In genomic region chr13:113102727-113103126, GRCh38 we compare ENCODE assay signal across 2 cellular contexts.
A peak's percentile ranks its signal among the peaks of the same experiment; 100 is the strongest.
TF ChIP-seq lines count a peak whose summit lies in the region.

No MANE protein-coding gene starts in this region.

TF ChIP-seq in HepG2, 621 proteins besides CTCF, POLR2A, EP300 and RAD21:
- peak; percentile 94 for TF ChIP-seq MNT (IDR thresholded peaks at IDR 0.05)
- no peak for TF ChIP-seq ZNF784 (CRISPR knock-in tag; IDR thresholded peaks at IDR 0.05; ENCODE audit: borderline replicate concordance)

TF ChIP-seq in H1, 55 proteins besides CTCF, POLR2A, EP300 and RAD21:
- TF ChIP-seq MAFK (IDR thresholded peaks at IDR 0.05; ENCODE audit: low read depth, low read length) (no peak), EZH2 (IDR thresholded peaks at IDR 0.05; ENCODE audit: low read depth, low read length, severe bottlenecking) (no peak), SRF (IDR thresholded peaks at IDR 0.05; ENCODE audit: low read depth, low read length) (no peak), SP1 (IDR thresholded peaks at IDR 0.05; ENCODE audit: low read depth, low read length) (no peak), TEAD4 (IDR thresholded peaks at IDR 0.05; ENCODE audit: low read depth, low read length) (no peak), GABPA (IDR thresholded peaks at IDR 0.05; ENCODE audit: borderline replicate concordance, insufficient read depth, low read length) (no peak), CBX8 (IDR thresholded peaks at IDR 0.05; ENCODE audit: borderline replicate concordance, low read depth, low read length) (no peak), ATF2 (IDR thresholded peaks at IDR 0.05; ENCODE audit: low read length) (no peak), SUZ12 (IDR thresholded peaks at IDR 0.05; ENCODE audit: low read length) (no peak), SP4 (IDR thresholded peaks at IDR 0.05; ENCODE audit: low read length) (no peak), CHD1 (IDR thresholded peaks at IDR 0.05; ENCODE audit: low read depth, low read length) (no peak), NRF1 (IDR thresholded peaks at IDR 0.05; ENCODE audit: low read depth, low read length) (no peak), ZNF274 (IDR thresholded peaks at IDR 0.05; ENCODE audit: borderline replicate concordance, extremely low read depth, low read length) (no peak), KDM5A (IDR thresholded peaks at IDR 0.05; ENCODE audit: low read length) (no peak), NANOG (IDR thresholded peaks at IDR 0.05; ENCODE audit: insufficient read depth, low read depth, low read length, poor library complexity, severe bottlenecking) (no peak)
